In genomic region chr10:24724381-24725228, GRCh38 we compare ENCODE assay signal across 1 cellular context.
A peak's percentile ranks its signal among the peaks of the same experiment; 100 is the strongest.
TF ChIP-seq lines count a peak whose summit lies in the region.

No MANE protein-coding gene starts in this region.

TF ChIP-seq in HepG2, 621 proteins besides CTCF, POLR2A, EP300 and RAD21 (continued from another document and continues in another):
- 0 out of 2 replicates have a peak, but pooled peaks have one; percentile 34 for TF ChIP-seq GLMP (CRISPR knock-in tag; IDR thresholded peaks at IDR 0.05; ENCODE audit: borderline replicate concordance)
- no peak; the same call in 1 of the 2 replicates for TF ChIP-seq NFKBIZ (CRISPR knock-in tag; IDR thresholded peaks at IDR 0.05)
- no peak for TF ChIP-seq ZIK1 (CRISPR knock-in tag; IDR thresholded peaks at IDR 0.05; ENCODE audit: borderline replicate concordance, low read depth)
- TF ChIP-seq ZNF296 (CRISPR knock-in tag; conservative IDR thresholded peaks at IDR 0.05) = no peak
- TF ChIP-seq, protein P1, sequence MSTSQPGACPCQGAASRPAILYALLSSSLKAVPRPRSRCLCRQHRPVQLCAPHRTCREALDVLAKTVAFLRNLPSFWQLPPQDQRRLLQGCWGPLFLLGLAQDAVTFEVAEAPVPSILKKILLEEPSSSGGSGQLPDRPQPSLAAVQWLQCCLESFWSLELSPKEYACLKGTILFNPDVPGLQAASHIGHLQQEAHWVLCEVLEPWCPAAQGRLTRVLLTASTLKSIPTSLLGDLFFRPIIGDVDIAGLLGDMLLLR (CRISPR knock-in tag; IDR thresholded peaks at IDR 0.05) = no peak
- TF ChIP-seq ZNF629 (CRISPR knock-in tag; conservative IDR thresholded peaks at IDR 0.05) = no peak
- TF ChIP-seq NFE2L2 (IDR thresholded peaks at IDR 0.05; ENCODE audit: low read length) = no peak
- TF ChIP-seq ZSCAN20 (CRISPR knock-in tag; IDR thresholded peaks at IDR 0.05; ENCODE audit: borderline replicate concordance) = peak; percentile 64; the same call in 1 of the 2 replicates
- TF ChIP-seq ZNF101 (CRISPR knock-in tag; IDR thresholded peaks at IDR 0.05; ENCODE audit: borderline replicate concordance, low read depth) = no peak
- TF ChIP-seq, protein P2, sequence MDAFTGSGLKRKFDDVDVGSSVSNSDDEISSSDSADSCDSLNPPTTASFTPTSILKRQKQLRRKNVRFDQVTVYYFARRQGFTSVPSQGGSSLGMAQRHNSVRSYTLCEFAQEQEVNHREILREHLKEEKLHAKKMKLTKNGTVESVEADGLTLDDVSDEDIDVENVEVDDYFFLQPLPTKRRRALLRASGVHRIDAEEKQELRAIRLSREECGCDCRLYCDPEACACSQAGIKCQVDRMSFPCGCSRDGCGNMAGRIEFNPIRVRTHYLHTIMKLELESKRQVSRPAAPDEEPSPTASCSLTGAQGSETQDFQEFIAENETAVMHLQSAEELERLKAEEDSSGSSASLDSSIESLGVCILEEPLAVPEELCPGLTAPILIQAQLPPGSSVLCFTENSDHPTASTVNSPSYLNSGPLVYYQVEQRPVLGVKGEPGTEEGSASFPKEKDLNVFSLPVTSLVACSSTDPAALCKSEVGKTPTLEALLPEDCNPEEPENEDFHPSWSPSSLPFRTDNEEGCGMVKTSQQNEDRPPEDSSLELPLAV (CRISPR knock-in tag; conservative IDR thresholded peaks at IDR 0.05; ENCODE audit: low read depth) = no peak
- TF ChIP-seq FLYWCH1 (CRISPR knock-in tag; IDR thresholded peaks at IDR 0.05) = no peak
- TF ChIP-seq CHCHD3 (CRISPR knock-in tag; IDR thresholded peaks at IDR 0.05) = no peak
- TF ChIP-seq RARG (CRISPR knock-in tag; IDR thresholded peaks at IDR 0.05; ENCODE audit: low read depth) = no peak
- peak; percentile 85 for TF ChIP-seq SP2 (CRISPR knock-in tag; IDR thresholded peaks at IDR 0.05)
- TF ChIP-seq, protein P3, sequence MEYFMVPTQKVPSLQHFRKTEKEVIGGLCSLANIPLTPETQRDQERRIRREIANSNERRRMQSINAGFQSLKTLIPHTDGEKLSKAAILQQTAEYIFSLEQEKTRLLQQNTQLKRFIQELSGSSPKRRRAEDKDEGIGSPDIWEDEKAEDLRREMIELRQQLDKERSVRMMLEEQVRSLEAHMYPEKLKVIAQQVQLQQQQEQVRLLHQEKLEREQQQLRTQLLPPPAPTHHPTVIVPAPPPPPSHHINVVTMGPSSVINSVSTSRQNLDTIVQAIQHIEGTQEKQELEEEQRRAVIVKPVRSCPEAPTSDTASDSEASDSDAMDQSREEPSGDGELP (IDR thresholded peaks at IDR 0.05; ENCODE audit: borderline replicate concordance, low read depth) = no peak
- no peak for TF ChIP-seq ZNF468 (CRISPR knock-in tag; IDR thresholded peaks at IDR 0.05)
- TF ChIP-seq, protein P4, sequence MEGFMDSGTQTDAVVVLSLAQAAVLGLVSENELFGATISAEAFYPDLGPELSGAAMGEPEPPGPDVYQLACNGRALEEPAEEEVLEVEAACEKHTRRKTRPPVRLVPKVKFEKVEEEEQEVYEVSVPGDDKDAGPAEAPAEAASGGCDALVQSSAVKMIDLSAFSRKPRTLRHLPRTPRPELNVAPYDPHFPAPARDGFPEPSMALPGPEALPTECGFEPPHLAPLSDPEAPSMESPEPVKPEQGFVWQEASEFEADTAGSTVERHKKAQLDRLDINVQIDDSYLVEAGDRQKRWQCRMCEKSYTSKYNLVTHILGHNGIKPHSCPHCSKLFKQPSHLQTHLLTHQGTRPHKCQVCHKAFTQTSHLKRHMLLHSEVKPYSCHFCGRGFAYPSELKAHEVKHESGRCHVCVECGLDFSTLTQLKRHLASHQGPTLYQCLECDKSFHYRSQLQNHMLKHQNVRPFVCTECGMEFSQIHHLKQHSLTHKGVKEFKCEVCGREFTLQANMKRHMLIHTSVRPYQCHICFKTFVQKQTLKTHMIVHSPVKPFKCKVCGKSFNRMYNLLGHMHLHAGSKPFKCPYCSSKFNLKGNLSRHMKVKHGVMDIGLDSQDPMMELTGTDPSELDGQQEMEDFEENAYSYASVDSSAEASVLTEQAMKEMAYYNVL (CRISPR knock-in tag; IDR thresholded peaks at IDR 0.05; ENCODE audit: borderline replicate concordance) = 0 out of 2 replicates have a peak, but pooled peaks have one; percentile 46
- peak; percentile 19; the same call in 1 of the 2 replicates for TF ChIP-seq ZNF350 (CRISPR knock-in tag; IDR thresholded peaks at IDR 0.05; ENCODE audit: borderline replicate concordance, low read depth)
- TF ChIP-seq ZNF816 (CRISPR knock-in tag; IDR thresholded peaks at IDR 0.05; ENCODE audit: borderline replicate concordance) = no peak
- TF ChIP-seq ZNF124 (CRISPR knock-in tag; IDR thresholded peaks at IDR 0.05) = no peak
- peak; percentile 50; the same call in 1 of the 2 replicates for TF ChIP-seq CREB1 (IDR thresholded peaks at IDR 0.05)
- TF ChIP-seq CREB1 (CRISPR knock-in tag; IDR thresholded peaks at IDR 0.05) = peak; percentile 54
- TF ChIP-seq ZNF318 (CRISPR knock-in tag; IDR thresholded peaks at IDR 0.05) = no peak
- TF ChIP-seq AGO1 (IDR thresholded peaks at IDR 0.05; ENCODE audit: low read depth, low read length, poor library complexity, severe bottlenecking) = no peak
- no peak for TF ChIP-seq ZNF260 (CRISPR knock-in tag; IDR thresholded peaks at IDR 0.05; ENCODE audit: borderline replicate concordance, low read depth)
- TF ChIP-seq NBN (conservative IDR thresholded peaks at IDR 0.05) = no peak
- TF ChIP-seq, protein P5, sequence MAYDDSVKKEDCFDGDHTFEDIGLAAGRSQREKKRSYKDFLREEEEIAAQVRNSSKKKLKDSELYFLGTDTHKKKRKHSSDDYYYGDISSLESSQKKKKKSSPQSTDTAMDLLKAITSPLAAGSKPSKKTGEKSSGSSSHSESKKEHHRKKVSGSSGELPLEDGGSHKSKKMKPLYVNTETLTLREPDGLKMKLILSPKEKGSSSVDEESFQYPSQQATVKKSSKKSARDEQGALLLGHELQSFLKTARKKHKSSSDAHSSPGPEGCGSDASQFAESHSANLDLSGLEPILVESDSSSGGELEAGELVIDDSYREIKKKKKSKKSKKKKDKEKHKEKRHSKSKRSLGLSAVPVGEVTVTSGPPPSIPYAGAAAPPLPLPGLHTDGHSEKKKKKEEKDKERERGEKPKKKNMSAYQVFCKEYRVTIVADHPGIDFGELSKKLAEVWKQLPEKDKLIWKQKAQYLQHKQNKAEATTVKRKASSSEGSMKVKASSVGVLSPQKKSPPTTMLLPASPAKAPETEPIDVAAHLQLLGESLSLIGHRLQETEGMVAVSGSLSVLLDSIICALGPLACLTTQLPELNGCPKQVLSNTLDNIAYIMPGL (CRISPR knock-in tag; IDR thresholded peaks at IDR 0.05; ENCODE audit: borderline replicate concordance in 1 of 2, low read depth in 1 of 2) = peak; percentile 37 to 48; a peak in 1 of 4 replicates
- no peak for TF ChIP-seq FOXK2 (IDR thresholded peaks at IDR 0.05)
- TF ChIP-seq, protein P6, sequence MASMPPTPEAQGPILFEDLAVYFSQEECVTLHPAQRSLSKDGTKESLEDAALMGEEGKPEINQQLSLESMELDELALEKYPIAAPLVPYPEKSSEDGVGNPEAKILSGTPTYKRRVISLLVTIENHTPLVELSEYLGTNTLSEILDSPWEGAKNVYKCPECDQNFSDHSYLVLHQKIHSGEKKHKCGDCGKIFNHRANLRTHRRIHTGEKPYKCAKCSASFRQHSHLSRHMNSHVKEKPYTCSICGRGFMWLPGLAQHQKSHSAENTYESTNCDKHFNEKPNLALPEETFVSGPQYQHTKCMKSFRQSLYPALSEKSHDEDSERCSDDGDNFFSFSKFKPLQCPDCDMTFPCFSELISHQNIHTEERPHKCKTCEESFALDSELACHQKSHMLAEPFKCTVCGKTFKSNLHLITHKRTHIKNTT (CRISPR knock-in tag; IDR thresholded peaks at IDR 0.05) = no peak
- TF ChIP-seq, protein P7, sequence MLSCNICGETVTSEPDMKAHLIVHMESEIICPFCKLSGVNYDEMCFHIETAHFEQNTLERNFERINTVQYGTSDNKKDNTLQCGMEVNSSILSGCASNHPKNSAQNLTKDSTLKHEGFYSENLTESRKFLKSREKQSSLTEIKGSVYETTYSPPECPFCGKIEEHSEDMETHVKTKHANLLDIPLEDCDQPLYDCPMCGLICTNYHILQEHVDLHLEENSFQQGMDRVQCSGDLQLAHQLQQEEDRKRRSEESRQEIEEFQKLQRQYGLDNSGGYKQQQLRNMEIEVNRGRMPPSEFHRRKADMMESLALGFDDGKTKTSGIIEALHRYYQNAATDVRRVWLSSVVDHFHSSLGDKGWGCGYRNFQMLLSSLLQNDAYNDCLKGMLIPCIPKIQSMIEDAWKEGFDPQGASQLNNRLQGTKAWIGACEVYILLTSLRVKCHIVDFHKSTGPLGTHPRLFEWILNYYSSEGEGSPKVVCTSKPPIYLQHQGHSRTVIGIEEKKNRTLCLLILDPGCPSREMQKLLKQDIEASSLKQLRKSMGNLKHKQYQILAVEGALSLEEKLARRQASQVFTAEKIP (CRISPR knock-in tag; IDR thresholded peaks at IDR 0.05; ENCODE audit: borderline replicate concordance) = no peak
- TF ChIP-seq BHLHE40 (IDR thresholded peaks at IDR 0.05; ENCODE audit: low read length) = no peak
